Comparison of ENCODE assay signal across 15 cellular contexts in genomic region chr14:101237241-101237616, GRCh38.
A peak's percentile ranks its signal among the peaks of the same experiment; 100 is the strongest.
DNase-seq lines count a peak whose midpoint lies in the region; ATAC-seq and TF ChIP-seq lines count a peak whose summit lies in the region.
"Had no signal": no experiment of that assay in that cellular context is flagged by ENCODE, and none has a peak within 500 bp of the region (broad histone marks: within the 10 kb centered on the region; RNA-seq: fewer than 3 reads in every experiment).

No MANE protein-coding gene starts in this region.

- H3K36me3 ChIP-seq in mesendoderm (ENCODE audit: control insufficient read depth, insufficient read depth, low read length) (no peaks in the 10 kb centered on the region), neural progenitor cell (no peaks in the 10 kb centered on the region)
- H3K36me3 ChIP-seq: BLaER1 had no signal

- H3K36me3 Mint-ChIP-seq in progenitor cell of endocrine pancreas (ENCODE audit: insufficient read depth), result no peaks in the 10 kb centered on the region
- H3K36me3 Mint-ChIP-seq in activated naive CD8-positive, alpha-beta T cell treated with anti-CD3 and anti-CD28 coated beads for 36 hours, result no peaks in the 10 kb centered on the region
- no peaks in the 10 kb centered on the region for H3K36me3 Mint-ChIP-seq in neural progenitor cell

- H3K27ac Mint-ChIP-seq in progenitor cell of endocrine pancreas (peak overlapping the region; percentile 10), neural progenitor cell (no peak overlapping the region)
- no peak overlapping the region for H3K27ac Mint-ChIP-seq in activated naive CD8-positive, alpha-beta T cell treated with anti-CD3 and anti-CD28 coated beads for 36 hours
- H3K27ac Mint-ChIP-seq: CD8-positive, alpha-beta memory T cell had no signal

- no CpG with 5 or more reads among the region's 9 CpGs for WGBS in mesendoderm (ENCODE audit: extremely low coverage, insufficient coverage, low lambda C conversion rate)

- peak overlapping the region; percentile 38 for H3K4ac ChIP-seq in mesendoderm (ENCODE audit: low read depth, low read length)

- no peak overlapping the region for H3K4me2 ChIP-seq in mesendoderm (ENCODE audit: low read length)
- H3K4me2 ChIP-seq in neural progenitor cell, result no peak overlapping the region
- H3K4me2 ChIP-seq: BLaER1 had no signal

- H2AK5ac ChIP-seq in mesendoderm (ENCODE audit: low read length), result peak overlapping the region; percentile 3

- DNase-seq in DMS79 treated with DMSO at 0.1 percent for 48 hours (lab: John Stamatoyannopoulos, UW) (peak; percentile 18), DMS79 (lab: John Stamatoyannopoulos, UW) (no peak), coronary artery (ENCODE audit: low spot score) (peak; percentile 62), mesendoderm (no peak), progenitor cell of endocrine pancreas (ENCODE audit: low spot score, unreplicated experiment) (no peak), neural progenitor cell (ENCODE audit: low spot score) (no peak)
- no peak for DNase-seq in activated naive CD8-positive, alpha-beta T cell treated with anti-CD3 and anti-CD28 coated beads for 36 hours
- DNase-seq: AML-193; CD8-positive, alpha-beta memory T cell; GM23248 had no signal

- H3K4me1 ChIP-seq in mesendoderm (ENCODE audit: control insufficient read depth, low read depth, low read length) (peaks cover 5% of the 10 kb centered on the region), neural progenitor cell (peaks cover 21% of the 10 kb centered on the region)
- H3K4me1 ChIP-seq: Caco-2 had no signal

- no peak overlapping the region for H4K8ac ChIP-seq in mesendoderm (ENCODE audit: low read depth, low read length)

- H3K56ac ChIP-seq in mesendoderm (ENCODE audit: low read length), result peak overlapping the region; percentile 65

- H3K9me3 ChIP-seq in neural progenitor cell (ENCODE audit: low read depth), result no peaks in the 10 kb centered on the region
- H3K9me3 ChIP-seq: BLaER1, Caco-2 had no signal

- no peaks in the 10 kb centered on the region for H3K9me3 Mint-ChIP-seq in progenitor cell of endocrine pancreas (ENCODE audit: low read depth)
- no peaks in the 10 kb centered on the region for H3K9me3 Mint-ChIP-seq in activated naive CD8-positive, alpha-beta T cell treated with anti-CD3 and anti-CD28 coated beads for 36 hours
- no peaks in the 10 kb centered on the region for H3K9me3 Mint-ChIP-seq in neural progenitor cell
- H3K9me3 Mint-ChIP-seq: CD8-positive, alpha-beta memory T cell had no signal

- no peaks in the 10 kb centered on the region for H3K27me3 ChIP-seq in mesendoderm (ENCODE audit: insufficient read depth, low read length, poor library complexity)
- H3K27me3 ChIP-seq in neural progenitor cell, result no peaks in the 10 kb centered on the region

- no peaks in the 10 kb centered on the region for H3F3A ChIP-seq in neural progenitor cell (ENCODE audit: low read depth)

- H3K9ac ChIP-seq in mesendoderm (ENCODE audit: low read length), result no peak overlapping the region
- H3K9ac ChIP-seq in neural progenitor cell, result no peak overlapping the region
- H3K9ac ChIP-seq: BLaER1, GM23248 had no signal

- H3K27ac ChIP-seq in coronary artery (no peak overlapping the region), mesendoderm (ENCODE audit: low read depth, low read length) (no peak overlapping the region), neural progenitor cell (no peak overlapping the region)
- H3K27ac ChIP-seq: 22Rv1, BLaER1, GM23248 had no signal

- H2AFZ ChIP-seq in neural progenitor cell (replicated peaks), result no peak overlapping the region
- H2AFZ ChIP-seq: GM23248 had no signal

- H3K79me1 ChIP-seq in mesendoderm (ENCODE audit: low read length), result no peaks in the 10 kb centered on the region

- no peak overlapping the region for H3K23ac ChIP-seq in mesendoderm (ENCODE audit: low read length)

- peaks cover 13% of the 10 kb centered on the region for H3K27me3 Mint-ChIP-seq in progenitor cell of endocrine pancreas
- peaks cover 19% of the 10 kb centered on the region for H3K27me3 Mint-ChIP-seq in activated naive CD8-positive, alpha-beta T cell treated with anti-CD3 and anti-CD28 coated beads for 36 hours
- H3K27me3 Mint-ChIP-seq in neural progenitor cell (ENCODE audit: insufficient read depth, low read depth), result peaks cover 2% of the 10 kb centered on the region

- no peak overlapping the region for H2BK15ac ChIP-seq in mesendoderm (replicated peaks; ENCODE audit: low read depth)

- no peak for TF ChIP-seq CTCF in coronary artery (IDR thresholded peaks at IDR 0.05)
- TF ChIP-seq CTCF in progenitor cell of endocrine pancreas (IDR thresholded peaks at IDR 0.05; ENCODE audit: unreplicated experiment), result no peak
- no peak for TF ChIP-seq CTCF in neural progenitor cell (IDR thresholded peaks at IDR 0.05)

- H2BK5ac ChIP-seq in mesendoderm (ENCODE audit: low read length), result no peak overlapping the region

- H3K4me3 ChIP-seq in coronary artery (no peak overlapping the region), mesendoderm (ENCODE audit: low read length) (no peak overlapping the region), neural progenitor cell (no peak overlapping the region)
- H3K4me3 ChIP-seq: BLaER1, GM23248 had no signal

- no peak overlapping the region for H3K4me3 Mint-ChIP-seq in progenitor cell of endocrine pancreas (ENCODE audit: low read depth)
- H3K4me3 Mint-ChIP-seq in activated naive CD8-positive, alpha-beta T cell treated with anti-CD3 and anti-CD28 coated beads for 36 hours, result no peak overlapping the region
- no peak overlapping the region for H3K4me3 Mint-ChIP-seq in neural progenitor cell
- H3K4me3 Mint-ChIP-seq: CD8-positive, alpha-beta memory T cell had no signal

- H4K5ac ChIP-seq in mesendoderm (ENCODE audit: low read length), result no peak overlapping the region

- peak overlapping the region; percentile 16 for H3K18ac ChIP-seq in mesendoderm (ENCODE audit: low read length)

- no peaks in the 10 kb centered on the region for H3K79me2 ChIP-seq in mesendoderm (ENCODE audit: control insufficient read depth, insufficient read depth, low read length)
- H3K79me2 ChIP-seq in neural progenitor cell (ENCODE audit: low read depth), result no peaks in the 10 kb centered on the region

- H2BK120ac ChIP-seq in mesendoderm (ENCODE audit: low read depth, low read length), result no peak overlapping the region

- ATAC-seq in GM21447 (IDR thresholded peaks at IDR 0.05; ENCODE audit: unreplicated experiment), result no peak
- ATAC-seq: HCT116 had no signal

- H3K4me1 Mint-ChIP-seq in progenitor cell of endocrine pancreas (ENCODE audit: low read depth) (peaks cover 10% of the 10 kb centered on the region), neural progenitor cell (peaks cover 31% of the 10 kb centered on the region)
- no peaks in the 10 kb centered on the region for H3K4me1 Mint-ChIP-seq in activated naive CD8-positive, alpha-beta T cell treated with anti-CD3 and anti-CD28 coated beads for 36 hours
- H3K4me1 Mint-ChIP-seq: CD8-positive, alpha-beta memory T cell had no signal

- H4K20me1 ChIP-seq in neural progenitor cell (ENCODE audit: low read depth), result no peaks in the 10 kb centered on the region
- H4K20me1 ChIP-seq: BLaER1 had no signal

Comparison
In these comparisons a context has a peak if more than half of its experiments do, and no peak if none do; other contexts are left out.
1. DNase-seq: peak in DMS79 treated with DMSO at 0.1 percent for 48 hours (single experiment) and coronary artery (single experiment); none in DMS79 (single experiment), mesendoderm (single experiment), progenitor cell of endocrine pancreas (single experiment), activated naive CD8-positive, alpha-beta T cell treated with anti-CD3 and anti-CD28 coated beads for 36 hours (single experiment) and neural progenitor cell (single experiment).